Comparison of ENCODE assay signal across 8 cellular contexts in the genomic region with DNA sequence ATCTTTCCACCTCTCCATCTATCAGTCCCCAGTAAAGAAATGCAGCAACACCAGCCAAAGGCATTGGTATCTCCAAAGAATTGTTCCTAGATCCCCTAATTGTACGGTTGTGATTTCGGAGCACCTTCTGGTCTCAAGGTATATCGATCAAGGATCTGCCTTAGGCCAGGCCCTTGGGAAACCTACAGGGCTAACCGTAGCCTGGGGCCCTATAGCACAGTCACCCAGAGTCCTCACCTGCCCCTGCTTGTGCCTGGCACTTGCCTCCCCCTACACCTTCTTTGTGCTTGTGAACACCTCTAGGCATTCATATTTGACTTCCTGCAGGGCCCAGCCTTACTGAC. TPM values are rescaled to one million over a fixed set of nuclear protein-coding genes. Genes with fewer than 3 reads are reported as not detected.
DNase-seq lines count a peak whose midpoint lies in the region; FAIRE-seq and TF ChIP-seq lines count a peak whose summit lies in the region.

No MANE protein-coding gene starts in this region.

- CTCF ChIA-PET in Calu3 (lab: Charles Lee) = interaction anchor here (0.6 kb wide), 1 partner anchor 8 kb away, joined by 4 read pairs; no protein-coding TSS in a partner anchor

- intact Hi-C loops in Calu3 (cut with micrococcal nuclease; ENCODE audit: unreplicated experiment) = loop anchor here (10.0 kb wide), 1 partner anchor 78 kb away; no protein-coding TSS in a partner anchor

- H3K36me3 ChIP-seq in SK-N-MC (ENCODE audit: insufficient read depth, low read length) = peaks cover 34% of the 10 kb centered on the region; the same call in 1 of the 2 replicates
- peaks cover 45% of the 10 kb centered on the region for H3K36me3 ChIP-seq in rectal smooth muscle tissue (ENCODE audit: control insufficient read depth, insufficient read depth, low read length)

- H3K9me3 ChIP-seq in SK-N-MC (ENCODE audit: low read depth, low read length) = no peaks in the 10 kb centered on the region

- H3K9me3 Mint-ChIP-seq in Calu3 (ENCODE audit: low read depth, unreplicated experiment) = no peaks in the 10 kb centered on the region

- BruUV-seq in Calu3 (replicated peaks; lab: Mats Ljungman, UMichigan) = no TSS peak

- FAIRE-seq in GM12891 (lab: Jason Lieb, UNC) (no peak), RCC 7860 (lab: Jason Lieb, UNC) (no peak)

- H3K27ac Mint-ChIP-seq in Calu3 (ENCODE audit: unreplicated experiment) = peak overlapping the region; percentile 99

- peak overlapping the region; percentile 82 for H3K9ac ChIP-seq in SK-N-MC (ENCODE audit: insufficient read length)
- H3K9ac ChIP-seq in rectal smooth muscle tissue (ENCODE audit: low read length) = no peak overlapping the region

- H3K4me3 Mint-ChIP-seq in Calu3 (ENCODE audit: low read depth, unreplicated experiment) = peak overlapping the region; percentile 65

- H3K27me3 Mint-ChIP-seq in Calu3 (ENCODE audit: unreplicated experiment) = no peaks in the 10 kb centered on the region

- DNase-seq in Calu3 (no peak), SK-N-MC (ENCODE audit: low read depth, low spot score) (no peak), fibroblast of mammary gland (ENCODE audit: low read depth) (no peak), nucleus accumbens (lab: John Stamatoyannopoulos, UW) (no peak), NCI-H2196 (lab: John Stamatoyannopoulos, UW; ENCODE audit: unreplicated experiment) (no peak), GM12891 (ENCODE audit: insufficient read length, low spot score) (no peak), RCC 7860 (ENCODE audit: low spot score) (no peak)

- TF ChIP-seq CTCF in Calu3 (IDR thresholded peaks at IDR 0.05; ENCODE audit: unreplicated experiment) (no peak), fibroblast of mammary gland (conservative IDR thresholded peaks at IDR 0.05; ENCODE audit: control insufficient read depth, insufficient read depth, low read depth, low read length) (no peak)

- peak overlapping the region; percentile 97 for H3K27ac ChIP-seq in SK-N-MC
- H3K27ac ChIP-seq in rectal smooth muscle tissue (ENCODE audit: low read depth, low read length) = no peak overlapping the region

- H3K4me3 ChIP-seq in SK-N-MC (peak overlapping the region; percentile 75), fibroblast of mammary gland (ENCODE audit: control insufficient read depth, low read depth, low read length) (peak overlapping the region; percentile 8), rectal smooth muscle tissue (ENCODE audit: low read length) (peak overlapping the region; percentile 49)

- H3K27me3 ChIP-seq in rectal smooth muscle tissue (ENCODE audit: control insufficient read depth, insufficient read depth, low read length) = no peaks in the 10 kb centered on the region

- peaks cover 51% of the 10 kb centered on the region for H3K36me3 Mint-ChIP-seq in Calu3 (ENCODE audit: insufficient read depth, unreplicated experiment)

- TF ChIP-seq POLR2A in GM12891 (IDR thresholded peaks at IDR 0.05; ENCODE audit: low read depth, low read length) = no peak

- H3K4me1 ChIP-seq in rectal smooth muscle tissue (ENCODE audit: control insufficient read depth, insufficient read depth, low read length) = peaks cover 12% of the 10 kb centered on the region

- peaks cover 13% of the 10 kb centered on the region for H3K4me1 Mint-ChIP-seq in Calu3 (ENCODE audit: low read depth, unreplicated experiment)

TF ChIP-seq in GM12891, 5 proteins besides CTCF, POLR2A, EP300 and RAD21:
- no peak for TF ChIP-seq TAF1 (IDR thresholded peaks at IDR 0.05; ENCODE audit: low read depth, low read length)
- no peak for TF ChIP-seq POLR2AphosphoS5 (IDR thresholded peaks at IDR 0.05; ENCODE audit: low read depth, low read length)
- TF ChIP-seq PAX5 (IDR thresholded peaks at IDR 0.05; ENCODE audit: insufficient read depth, low read length, severe bottlenecking) = no peak
- no peak for TF ChIP-seq SPI1 (IDR thresholded peaks at IDR 0.05; ENCODE audit: low read depth, low read length)
- TF ChIP-seq POU2F2 (IDR thresholded peaks at IDR 0.05; ENCODE audit: low read depth, low read length) = no peak

RNA-seq across cellular contexts. Expression of a gene that starts 16.8 kb away (rescaled TPM):
- total RNA-seq in Calu3 (2022) = 66.8 and 78.9 TPM in 2 replicates
- polyA plus RNA-seq in GM12891 (2012; ENCODE audit: low read depth, missing spikeins) = 69.4 TPM

RNA-seq across cellular contexts. Expression of a gene that starts 20.6 kb away (rescaled TPM):
- 31.8 and 33.2 TPM in 2 replicates for total RNA-seq in Calu3 (2022)
- polyA plus RNA-seq in GM12891 (2012; ENCODE audit: low read depth, missing spikeins) = 17.8 TPM

RNA-seq across cellular contexts. Expression of a gene that starts 21.9 kb away (rescaled TPM):
- total RNA-seq in Calu3 (2022) = 62.3 and 66.8 TPM in 2 replicates
- 22.8 TPM for polyA plus RNA-seq in GM12891 (2012; ENCODE audit: low read depth, missing spikeins)

RNA-seq across cellular contexts. Expression of a gene that starts 37.2 kb away (rescaled TPM):
- 3.7 and 3.9 TPM in 2 replicates for total RNA-seq in Calu3 (2022)
- polyA plus RNA-seq in GM12891 (2012; ENCODE audit: low read depth, missing spikeins) = 5.5 TPM

RNA-seq across cellular contexts. Expression of a gene that starts 51.0 kb away (rescaled TPM):
- total RNA-seq in Calu3 (2022) = 12.2 and 13.5 TPM in 2 replicates
- polyA plus RNA-seq in GM12891 (2012; ENCODE audit: low read depth, missing spikeins) = 14.7 TPM

Comparison
In these comparisons a context has a peak if more than half of its experiments do, and no peak if none do; other contexts are left out.
1. H3K4me3 ChIP-seq: peak in every context shown above with its lines; median percentile 75 in SK-N-MC; 49 in rectal smooth muscle tissue; 8 in fibroblast of mammary gland.